In genomic region chr12:66130267-66131066, GRCh38 we compare ENCODE assay signal across 8 cellular contexts. TPM values are rescaled to one million over a fixed set of nuclear protein-coding genes. Genes with fewer than 3 reads are reported as not detected.
DNase-seq lines count a peak whose midpoint lies in the region; ATAC-seq and TF ChIP-seq lines count a peak whose summit lies in the region.

Gene LLPH, minus strand, starts transcription at chr12:66130750. Its CDS starts 1,644 bp downstream, at chr12:66129106.

- TF ChIP-seq CTCF in AG09319 (IDR thresholded peaks at IDR 0.05; ENCODE audit: low read depth, low read length) (no peak), chondrocyte (IDR thresholded peaks at IDR 0.05) (no peak), kidney epithelial cell (IDR thresholded peaks at IDR 0.05; ENCODE audit: insufficient read depth, low read length, poor library complexity, severe bottlenecking) (no peak)

- peaks cover 1% of the 10 kb centered on the region for H3K36me3 ChIP-seq in kidney epithelial cell (ENCODE audit: control insufficient read depth, insufficient read depth, low read length)

- H3K4me3 Mint-ChIP-seq in chondrocyte (ENCODE audit: unreplicated experiment) = peak within 1 kb of the TSS; percentile 97

- peak within 1 kb of the TSS; percentile 69 for H3K4me3 ChIP-seq in kidney epithelial cell (ENCODE audit: low read depth, low read length)

- H3K27ac Mint-ChIP-seq in chondrocyte (ENCODE audit: unreplicated experiment) = peak within 1 kb of the TSS; percentile 97

- no peaks in the 10 kb centered on the region for H3K27me3 Mint-ChIP-seq in chondrocyte (ENCODE audit: low read depth)

- no peaks in the 10 kb centered on the region for H3K9me3 Mint-ChIP-seq in chondrocyte (ENCODE audit: low read depth)

- in situ Hi-C loops in GM18951 (cut with MboI; ENCODE audit: low sequenced_read_pairs, unreplicated experiment) = loop anchor here (25.0 kb wide), 1 partner anchor 282 kb away; no protein-coding TSS in a partner anchor

- DNase-seq in AG09319 (ENCODE audit: extremely low read depth, low read depth) (peak; percentile 59), NCI-H345 (lab: John Stamatoyannopoulos, UW) (peak; percentile 94), chondrocyte (ENCODE audit: low spot score) (peak; percentile 94), kidney epithelial cell (ENCODE audit: low read depth) (peak; percentile 83)
- peak; percentile 82 for DNase-seq in activated CD4-positive, alpha-beta T cell treated with anti-CD3 and anti-CD28 coated beads for 1 hour
- peak; percentile 83 to 87 for DNase-seq in stimulated activated CD4-positive, alpha-beta T cell treated with anti-CD3 and anti-CD28 coated beads, Interleukin-15, amount 100 ng/mL, for 48 hours (ENCODE audit: low read depth in 2 of 2)

- peak; percentile 90 for TF ChIP-seq POLR2A in GM18951 (IDR thresholded peaks at IDR 0.05; ENCODE audit: extremely low read depth, insufficient read depth, insufficient read length)

- H3K4me1 Mint-ChIP-seq in chondrocyte (ENCODE audit: low read depth) = peaks cover 42% of the 10 kb centered on the region

- peaks cover 12% of the 10 kb centered on the region for H3K36me3 Mint-ChIP-seq in chondrocyte (ENCODE audit: low read depth)

- peak; percentile 97 for ATAC-seq in HG03196 (IDR thresholded peaks at IDR 0.05; ENCODE audit: unreplicated experiment)

- H3K27me3 ChIP-seq in kidney epithelial cell (ENCODE audit: control insufficient read depth, insufficient read depth, low read length) = no peaks in the 10 kb centered on the region

RNA-seq across cellular contexts. Expression of gene LLPH, which starts in this region (rescaled TPM):
- total RNA-seq in chondrocyte (21.1 to 27.2 TPM (median 22.8 TPM) in 3 replicates), kidney epithelial cell (9.0 and 23.6 TPM in 2 replicates)

Comparison
In these comparisons a context has a peak if more than half of its experiments do, and no peak if none do; other contexts are left out.
1. Peak in every context shown above with its lines: DNase-seq, ATAC-seq and H3K4me3 ChIP-seq.